ENCODE assay signal across 19 cellular contexts in the genomic region with DNA sequence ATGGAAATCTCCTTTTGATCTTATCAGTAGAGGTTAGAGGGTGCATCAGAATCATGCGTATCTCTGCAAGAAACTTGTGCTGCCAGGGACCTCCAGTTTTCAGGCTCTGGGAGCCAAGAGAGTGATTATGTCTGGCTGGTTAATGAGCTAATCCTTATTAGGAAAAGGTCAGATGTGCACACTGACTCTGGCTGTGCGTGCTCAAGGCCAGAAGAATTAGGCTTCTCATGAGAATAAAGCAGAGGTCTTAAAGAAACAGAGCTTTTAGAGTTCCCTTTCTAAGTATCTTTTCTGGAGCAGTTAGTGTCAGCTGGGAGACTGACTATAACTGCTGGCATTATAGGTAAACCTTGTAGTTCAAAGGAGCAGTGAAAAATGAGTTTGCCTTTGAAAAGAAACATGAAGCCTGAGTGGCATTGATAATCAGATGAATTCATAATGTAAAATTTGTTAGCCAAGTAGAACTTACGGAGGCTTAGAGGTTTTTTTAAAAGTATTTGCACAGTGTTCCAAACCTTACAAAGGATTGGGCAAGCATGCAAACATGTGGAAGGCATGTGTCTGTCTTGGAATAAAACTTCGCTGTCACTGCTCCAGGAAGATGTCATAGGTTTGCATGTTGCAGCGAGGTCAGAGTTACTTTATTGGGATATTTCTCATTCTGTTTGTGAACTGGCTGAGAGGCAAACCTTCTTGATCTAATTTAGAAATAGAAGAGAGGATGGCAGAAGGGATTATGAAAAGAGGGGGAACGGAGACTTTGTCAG.
DNase-seq lines count a peak whose midpoint lies in the region; ATAC-seq, FAIRE-seq and TF ChIP-seq lines count a peak whose summit lies in the region.
"Had no signal": no experiment of that assay in that cellular context is flagged by ENCODE, and none has a peak within 500 bp of the region (broad histone marks: within the 10 kb centered on the region; RNA-seq: fewer than 3 reads in every experiment).

No MANE protein-coding gene starts in this region.

- no peaks in the 10 kb centered on the region for H3K4me1 ChIP-seq in astrocyte (ENCODE audit: insufficient read depth, low read length)
- peaks cover 0 to 19% (median 0%) of the 10 kb centered on the region in 9 donors for H3K4me1 ChIP-seq in heart right ventricle
- H3K4me1 ChIP-seq: colonic mucosa, right lobe of liver had no signal

- no peak overlapping the region for H3K4me3 ChIP-seq in astrocyte (ENCODE audit: insufficient read depth, low read depth, low read length)
- H3K4me3 ChIP-seq in heart right ventricle = no peak overlapping the region
- H3K4me3 ChIP-seq: colonic mucosa, right lobe of liver had no signal

- H3K36me3 ChIP-seq in astrocyte (ENCODE audit: insufficient read depth, low read length) (no peaks in the 10 kb centered on the region), heart right ventricle (peaks cover 0 to 10% (median 0%) of the 10 kb centered on the region in 9 donors)
- H3K36me3 ChIP-seq: colonic mucosa, right lobe of liver had no signal

- ATAC-seq in heart right ventricle (peak in 6 of 8 donors; percentile 41 to 78 (median 58)), sciatic nerve (peak; percentile 83), GM19351 (IDR thresholded peaks at IDR 0.05; ENCODE audit: unreplicated experiment) (no peak)
- ATAC-seq: right lobe of liver, T-helper 17 cell had no signal

- H3K27me3 Mint-ChIP-seq in astrocyte (ENCODE audit: low read depth, unreplicated experiment) = no peaks in the 10 kb centered on the region
- H3K27me3 Mint-ChIP-seq: activated B cell treated with CpG ODN at 0.5 μM for 24 hours, T-helper 17 cell had no signal

- DNase-seq in AG20443 (ENCODE audit: low spot score) = peak; percentile 45
- peak; percentile 36 for DNase-seq in astrocyte (ENCODE audit: low read depth)
- peak in 1 of 2 donors; percentile 16 for DNase-seq in heart right ventricle
- no peak for DNase-seq in sciatic nerve (ENCODE audit: low spot score)
- DNase-seq in NCI-H1092 treated with DMSO at 0.1 percent for 48 hours (lab: John Stamatoyannopoulos, UW) = no peak
- DNase-seq in GOT3 (lab: John Stamatoyannopoulos, UW) = no peak
- DNase-seq in stimulated activated CD4-positive, alpha-beta T cell treated with anti-CD3 and anti-CD28 coated beads, Interleukin-15, amount 100 ng/mL, for 24 hours = no peak
- DNase-seq: activated B cell treated with CpG ODN at 0.5 μM for 24 hours; activated effector memory CD4-positive, alpha-beta T cell treated with anti-CD3 and anti-CD28 coated beads, Interleukin-2, amount 50 U/mL, for 16 hours; colonic mucosa; KG1; NCI-H1105; NCI-H226; right lobe of liver; SHP77; stimulated activated CD4-positive, alpha-beta T cell treated with anti-CD3 and anti-CD28 coated beads, Interleukin-4, amount 100 ng/mL, for 4 hours; T-helper 17 cell had no signal

- no peak overlapping the region for H2AFZ ChIP-seq in astrocyte (ENCODE audit: low read depth, low read length)

- H3K27ac Mint-ChIP-seq in astrocyte (ENCODE audit: unreplicated experiment) = no peak overlapping the region
- H3K27ac Mint-ChIP-seq: activated B cell treated with CpG ODN at 0.5 μM for 24 hours, T-helper 17 cell had no signal

- no peak overlapping the region for H3K9ac ChIP-seq in astrocyte (ENCODE audit: low read length)

- H3K4me1 Mint-ChIP-seq in astrocyte (ENCODE audit: low read depth, unreplicated experiment) = peaks cover 34% of the 10 kb centered on the region
- H3K4me1 Mint-ChIP-seq: activated B cell treated with CpG ODN at 0.5 μM for 24 hours, T-helper 17 cell had no signal

- no peaks in the 10 kb centered on the region for H4K20me1 ChIP-seq in astrocyte (ENCODE audit: insufficient read depth, low read length)

- H3K4me2 ChIP-seq in astrocyte (ENCODE audit: low read length) = no peak overlapping the region

- no peak for TF ChIP-seq CTCF in astrocyte (IDR thresholded peaks at IDR 0.05; ENCODE audit: insufficient read depth, low read depth, low read length)
- no peak for TF ChIP-seq CTCF in heart right ventricle (IDR thresholded peaks at IDR 0.05)

- no peak overlapping the region for H3K4me3 Mint-ChIP-seq in astrocyte (ENCODE audit: unreplicated experiment)
- H3K4me3 Mint-ChIP-seq: activated B cell treated with CpG ODN at 0.5 μM for 24 hours, T-helper 17 cell had no signal

- no peak for FAIRE-seq in astrocyte (lab: Jason Lieb, UNC)
- FAIRE-seq: GM18507 had no signal

- no peaks in the 10 kb centered on the region for H3K9me3 Mint-ChIP-seq in astrocyte (ENCODE audit: unreplicated experiment)
- H3K9me3 Mint-ChIP-seq: activated B cell treated with CpG ODN at 0.5 μM for 24 hours had no signal

- peaks cover 10% of the 10 kb centered on the region for H3K36me3 Mint-ChIP-seq in astrocyte (ENCODE audit: low read depth, unreplicated experiment)

- intact Hi-C loops in heart right ventricle (cut with DNase I) = loop anchor here in 7 of 10 donors (5.0 to 10.0 kb wide), 9 partner anchors 146 to 1806 kb away; partner anchors contain the start of gene ARHGAP28 (in 2 of the 7)
- intact Hi-C loops in sciatic nerve (cut with DNase I) = loop anchor here (10.0 kb wide), 1 partner anchor 1006 kb away; no protein-coding TSS in a partner anchor

- no peaks in the 10 kb centered on the region for H3K27me3 ChIP-seq in astrocyte (ENCODE audit: insufficient read depth, low read length)
- no peaks in the 10 kb centered on the region for H3K27me3 ChIP-seq in heart right ventricle
- H3K27me3 ChIP-seq: colonic mucosa, right lobe of liver had no signal

- WGBS in heart right ventricle, 2 donors = 59 to 64% methylated on average over 6 of the region's 6 CpGs

- H3K27ac ChIP-seq in astrocyte (ENCODE audit: low read depth, low read length) (no peak overlapping the region), heart right ventricle (no peak overlapping the region)
- H3K27ac ChIP-seq: colonic mucosa, right lobe of liver had no signal

- no peaks in the 10 kb centered on the region for H3K79me2 ChIP-seq in astrocyte (ENCODE audit: insufficient read depth, low read length)

- H3K9me3 ChIP-seq in astrocyte (ENCODE audit: insufficient read depth, low read depth, low read length) = no peaks in the 10 kb centered on the region
- H3K9me3 ChIP-seq in heart right ventricle = no peaks in the 10 kb centered on the region
- H3K9me3 ChIP-seq: colonic mucosa, right lobe of liver had no signal

Comparison
In these comparisons a context has a peak if more than half of its experiments do, and no peak if none do; other contexts are left out.
1. DNase-seq: peak in AG20443 (single experiment) and astrocyte (single experiment); none in sciatic nerve (single experiment), NCI-H1092 treated with DMSO at 0.1 percent for 48 hours (single experiment), GOT3 (single experiment) and stimulated activated CD4-positive, alpha-beta T cell treated with anti-CD3 and anti-CD28 coated beads, Interleukin-15, amount 100 ng/mL, for 24 hours (single experiment).